ENCODE assay signal across 19 cellular contexts in genomic region chr14:90805662-90806548, GRCh38. TPM values are rescaled to one million over a fixed set of nuclear protein-coding genes. Genes with fewer than 3 reads are reported as not detected.
DNase-seq lines count a peak whose midpoint lies in the region; ATAC-seq and TF ChIP-seq lines count a peak whose summit lies in the region.
"Had no signal": no experiment of that assay in that cellular context is flagged by ENCODE, and none has a peak within 500 bp of the region (broad histone marks: within the 10 kb centered on the region; RNA-seq: fewer than 3 reads in every experiment).

No MANE protein-coding gene starts in this region.

- TF ChIP-seq POLR2A in erythroblast (IDR thresholded peaks at IDR 0.05; ENCODE audit: low read length), result no peak

- DNase-seq in T-helper 17 cell (no peak), erythroblast (lab: John Stamatoyannopoulos, UW) (peak; percentile 46 to 61), midbrain (lab: John Stamatoyannopoulos, UW) (peak; percentile 11), superior temporal gyrus (ENCODE audit: extremely low spot score) (peak; percentile 56)
- DNase-seq in activated CD4-positive, alpha-beta T cell treated with anti-CD3 and anti-CD28 coated beads, Interleukin-2, amount 10 ng/mL, durations not matched to agents 7 days and 5 days, result no peak
- DNase-seq: activated CD4-positive, CD25-positive, alpha-beta regulatory T cell; adrenal gland; islet precursor cell; MV-4-11; NCI-H2081 treated with DMSO at 0.1 percent for 48 hours; NCI-H510A treated with DMSO at 0.1 percent for 48 hours; stimulated activated CD4-positive, alpha-beta T cell treated with anti-CD3 and anti-CD28 coated beads, Interleukin-4, amount 100 ng/mL, for 1 hour; T-cell had no signal

- no peaks in the 10 kb centered on the region for H3K36me3 Mint-ChIP-seq in T-helper 17 cell (ENCODE audit: low read depth)
- no peaks in the 10 kb centered on the region for H3K36me3 Mint-ChIP-seq in activated CD4-positive, alpha-beta T cell treated with anti-CD3 and anti-CD28 coated beads, Interleukin-2, amount 10 ng/mL, durations not matched to agents 7 days and 5 days (ENCODE audit: low read depth)
- H3K36me3 Mint-ChIP-seq in stimulated activated memory B cell treated with anti-CD40 and anti-IgM and Interleukin-4, amounts not matched to agents 10 μg/mL and 1 μg/mL and 100 μg/mL, for 72 hours, result no peaks in the 10 kb centered on the region
- H3K36me3 Mint-ChIP-seq: T-cell had no signal

- ATAC-seq in T-helper 17 cell (no peak), GM21381 (IDR thresholded peaks at IDR 0.05; ENCODE audit: unreplicated experiment) (no peak)
- no peak for ATAC-seq in stimulated activated memory B cell treated with anti-CD40 and anti-IgM and Interleukin-4, amounts not matched to agents 10 μg/mL and 1 μg/mL and 100 μg/mL, for 72 hours
- ATAC-seq: T-cell had no signal

- no peaks in the 10 kb centered on the region for H3K27me3 Mint-ChIP-seq in T-helper 17 cell
- no peaks in the 10 kb centered on the region for H3K27me3 Mint-ChIP-seq in activated CD4-positive, alpha-beta T cell treated with anti-CD3 and anti-CD28 coated beads, Interleukin-2, amount 10 ng/mL, durations not matched to agents 7 days and 5 days
- peaks cover 10% of the 10 kb centered on the region for H3K27me3 Mint-ChIP-seq in stimulated activated memory B cell treated with anti-CD40 and anti-IgM and Interleukin-4, amounts not matched to agents 10 μg/mL and 1 μg/mL and 100 μg/mL, for 72 hours
- H3K27me3 Mint-ChIP-seq: T-cell had no signal

- CTCF ChIA-PET in activated CD4-positive, alpha-beta T cell treated with anti-CD3 and anti-CD28 coated beads, Interleukin-2, amount 10 ng/mL, durations not matched to agents 7 days and 5 days (lab: Charles Lee), result interaction anchor here (0.7 kb wide), 1 partner anchor 11 kb away, joined by 3 read pairs; no protein-coding TSS in a partner anchor

- no peaks in the 10 kb centered on the region for H3K9me3 ChIP-seq in T-helper 17 cell (ENCODE audit: control insufficient read depth, low read length, poor library complexity, severe bottlenecking)
- H3K9me3 ChIP-seq: adrenal gland, neutrophil had no signal

- H3K27ac Mint-ChIP-seq in T-helper 17 cell, result peak overlapping the region; percentile 74
- no peak overlapping the region for H3K27ac Mint-ChIP-seq in activated CD4-positive, alpha-beta T cell treated with anti-CD3 and anti-CD28 coated beads, Interleukin-2, amount 10 ng/mL, durations not matched to agents 7 days and 5 days
- H3K27ac Mint-ChIP-seq in stimulated activated memory B cell treated with anti-CD40 and anti-IgM and Interleukin-4, amounts not matched to agents 10 μg/mL and 1 μg/mL and 100 μg/mL, for 72 hours, result no peak overlapping the region
- H3K27ac Mint-ChIP-seq: activated T-helper 2 cell treated with anti-CD3 and anti-CD28 coated beads, Interferon-gamma antibody, Interleukin-2, Interleukin-4, amounts not matched to agents 10 μg/mL and 5 μg/mL and 100 μg/mL, durations not matched to agents 14 hours and 24 hours and 36 hours; B cell; mesothelial cell of epicardium; T-cell had no signal

- peaks cover 4% of the 10 kb centered on the region for H3K4me1 Mint-ChIP-seq in T-helper 17 cell
- H3K4me1 Mint-ChIP-seq in activated CD4-positive, alpha-beta T cell treated with anti-CD3 and anti-CD28 coated beads, Interleukin-2, amount 10 ng/mL, durations not matched to agents 7 days and 5 days, result peaks cover 7% of the 10 kb centered on the region
- H3K4me1 Mint-ChIP-seq in stimulated activated memory B cell treated with anti-CD40 and anti-IgM and Interleukin-4, amounts not matched to agents 10 μg/mL and 1 μg/mL and 100 μg/mL, for 72 hours, result no peaks in the 10 kb centered on the region
- H3K4me1 Mint-ChIP-seq: B cell had no signal

- H3K4me3 Mint-ChIP-seq in T-helper 17 cell, result no peak overlapping the region
- no peak overlapping the region for H3K4me3 Mint-ChIP-seq in activated CD4-positive, alpha-beta T cell treated with anti-CD3 and anti-CD28 coated beads, Interleukin-2, amount 10 ng/mL, durations not matched to agents 7 days and 5 days
- H3K4me3 Mint-ChIP-seq in stimulated activated memory B cell treated with anti-CD40 and anti-IgM and Interleukin-4, amounts not matched to agents 10 μg/mL and 1 μg/mL and 100 μg/mL, for 72 hours, result no peak overlapping the region
- H3K4me3 Mint-ChIP-seq: B cell, mesothelial cell of epicardium, T-cell had no signal

- H3K9me3 Mint-ChIP-seq in activated CD4-positive, alpha-beta T cell treated with anti-CD3 and anti-CD28 coated beads, Interleukin-2, amount 10 ng/mL, durations not matched to agents 7 days and 5 days, result no peaks in the 10 kb centered on the region
- H3K9me3 Mint-ChIP-seq in stimulated activated memory B cell treated with anti-CD40 and anti-IgM and Interleukin-4, amounts not matched to agents 10 μg/mL and 1 μg/mL and 100 μg/mL, for 72 hours, result no peaks in the 10 kb centered on the region
- H3K9me3 Mint-ChIP-seq: mesothelial cell of epicardium had no signal

- POLR2A ChIA-PET in activated CD4-positive, alpha-beta T cell treated with anti-CD3 and anti-CD28 coated beads, Interleukin-2, amount 10 ng/mL, durations not matched to agents 7 days and 5 days (lab: Charles Lee), result no interaction called here

RNA-seq across cellular contexts. Expression of gene TTC7B, which starts 10.3 kb away (rescaled TPM):
- 10 to 100 TPM in 1 of 2 donors, 1 to 10 TPM in 1; 2.5 to 28.3 TPM for total RNA-seq in T-helper 17 cell
- 1 to 10 TPM; 2.7 to 2.9 TPM for total RNA-seq in activated CD4-positive, alpha-beta T cell treated with anti-CD3 and anti-CD28 coated beads, Interleukin-2, amount 10 ng/mL, durations not matched to agents 7 days and 5 days

Comparison
In these comparisons a context has a peak if more than half of its experiments do, and no peak if none do; other contexts are left out.
1. DNase-seq: peak in erythroblast (2 of 2), midbrain (single experiment) and superior temporal gyrus (single experiment); none in T-helper 17 cell (0 of 3) and activated CD4-positive, alpha-beta T cell treated with anti-CD3 and anti-CD28 coated beads, Interleukin-2, amount 10 ng/mL, durations not matched to agents 7 days and 5 days (single experiment).